1 cellular context compared by ENCODE assay signal in genomic region chr17:50283246-50283645, GRCh38.
TF ChIP-seq lines count a peak whose summit lies in the region.

No MANE protein-coding gene starts in this region.

TF ChIP-seq in IMR-90, 13 proteins besides CTCF, POLR2A, EP300 and RAD21 (continued from another document):
- TF ChIP-seq ELK1 (IDR thresholded peaks at IDR 0.05; ENCODE audit: borderline replicate concordance, low read depth, low read length) = no peak
TF ChIP-seq in IMR-90: peak in this region for 0.
